ENCODE assay signal across 4 cellular contexts in genomic region chr17:22119016-22119415, GRCh38.
DNase-seq lines count a peak whose midpoint lies in the region; ATAC-seq, FAIRE-seq and TF ChIP-seq lines count a peak whose summit lies in the region.
"Not testable (repeated sequence)": the region's sequence is repeated elsewhere in the genome, so short reads cannot be mapped to it uniquely, and the experiment has no call there.

No MANE protein-coding gene starts in this region.

- not testable (repeated sequence) for H3K18ac ChIP-seq in H1 (ENCODE audit: extremely low read depth, low read length)

- not testable (repeated sequence) for H3K36me3 Mint-ChIP-seq in GM23338 (ENCODE audit: low read depth)

- H3K27ac Mint-ChIP-seq in GM23338 = peak overlapping the region; percentile 78

- peak overlapping the region; percentile 28; the same call in 1 of the 2 replicates for H2BK20ac ChIP-seq in H1 (ENCODE audit: low read length)

- not testable (repeated sequence) for H2BK120ac ChIP-seq in H1 (replicated peaks; ENCODE audit: low read depth, low read length)

- 0 out of 2 replicates have a peak overlapping the region, but pooled peaks have one; percentile 45 for H2AK5ac ChIP-seq in H1 (ENCODE audit: low read depth, low read length)

- H3K56ac ChIP-seq in H1 (replicated peaks; ENCODE audit: insufficient read length, low read depth, low read length) = not testable (repeated sequence)

- not testable (repeated sequence) for H3K9me3 ChIP-seq in H1 (ENCODE audit: insufficient read depth in 2 of 2, low read depth in 1 of 2, low read length in 1 of 2); iPS-20b (ENCODE audit: insufficient read depth, low read depth, low read length)

- H3K23me2 ChIP-seq in H1 (ENCODE audit: low read depth, low read length) = not testable (repeated sequence)

- H4K5ac ChIP-seq in H1 (ENCODE audit: insufficient read length, low read depth, low read length) = not testable (repeated sequence)

- H3K9ac ChIP-seq in H1 (replicated peaks in 1 of 4; ENCODE audit: extremely low read depth in 1 of 4, low read depth in 3 of 4, low read length in 3 of 4); iPS-20b (ENCODE audit: low read depth, low read length): not testable (repeated sequence)

- H3F3A ChIP-seq in GM23338 (replicated peaks; ENCODE audit: low read depth) = not testable (repeated sequence)

- H4K20me1 ChIP-seq in GM23338 (replicated peaks; ENCODE audit: insufficient read depth); H1 (replicated peaks in 1 of 2; ENCODE audit: control insufficient read depth in 1 of 2, insufficient read depth in 2 of 2, low read length in 2 of 2): not testable (repeated sequence)

- H3K4me1 Mint-ChIP-seq in GM23338 = peaks cover 49% of the 10 kb centered on the region

- H3K79me2 ChIP-seq in GM23338 (replicated peaks; ENCODE audit: insufficient read depth); H1 (ENCODE audit: control insufficient read depth in 1 of 2, insufficient read depth in 2 of 2, low read length in 2 of 2): not testable (repeated sequence)

- H2AFZ ChIP-seq in GM23338; H1 (ENCODE audit: low read length): not testable (repeated sequence)

- H4K91ac ChIP-seq in H1 (replicated peaks; ENCODE audit: insufficient read length, low read length) = not testable (repeated sequence)

- CTCF ChIA-PET in H1 (lab: Charles Lee; ENCODE audit: partially characterized antibody) = not testable (repeated sequence)

- H3K9me3 Mint-ChIP-seq in GM23338 = not testable (repeated sequence)

- H3K4me1 ChIP-seq in GM23338 (ENCODE audit: insufficient read depth) (peaks cover 49% of the 10 kb centered on the region), iPS-20b (ENCODE audit: insufficient read depth, low read length) (peaks cover 26% of the 10 kb centered on the region)
- not testable (repeated sequence) for H3K4me1 ChIP-seq in H1 (replicated peaks in 1 of 4; ENCODE audit: control insufficient read depth in 3 of 4, insufficient read depth in 4 of 4, low read length in 3 of 4)

- not testable (repeated sequence) for H3K27me3 Mint-ChIP-seq in GM23338 (ENCODE audit: insufficient read depth, low read depth, poor library complexity)

- POLR2A ChIA-PET in H1 (lab: Charles Lee; ENCODE audit: partially characterized antibody) = not testable (repeated sequence)

- not testable (repeated sequence) for H3K4me3 Mint-ChIP-seq in GM23338

- H4K8ac ChIP-seq in H1 (ENCODE audit: extremely low read depth, insufficient read depth, low read length) = peak overlapping the region; percentile 51; the same call in 1 of the 2 replicates

- not testable (repeated sequence) for H3K27ac ChIP-seq in GM23338 (ENCODE audit: low read depth); H1 (ENCODE audit: low read depth, low read length)
- H3K27ac ChIP-seq in iPS-20b (ENCODE audit: low read length) = peak overlapping the region; percentile 24

- not testable (repeated sequence) for FAIRE-seq in H1 (lab: Jason Lieb, UNC)

- H3K79me1 ChIP-seq in H1 (ENCODE audit: low read depth, low read length) = not testable (repeated sequence)

- TF ChIP-seq RAD21 in H1 (IDR thresholded peaks at IDR 0.05 in 1 of 2, conservative IDR thresholded peaks at IDR 0.05 in 1 of 2; ENCODE audit: low read depth in 2 of 2, low read length in 2 of 2) = not testable (repeated sequence)

- DNase-seq in GM23338 (ENCODE audit: low spot score); H1 (ENCODE audit: low read depth in 1 of 2, low spot score in 2 of 2): not testable (repeated sequence)
- peak; percentile 83 for DNase-seq in cerebellar cortex (ENCODE audit: low spot score)

- not testable (repeated sequence) for ATAC-seq in GM23338

- not testable (repeated sequence) for H3K23ac ChIP-seq in H1 (ENCODE audit: insufficient read length)

- TF ChIP-seq EP300 in H1 (IDR thresholded peaks at IDR 0.05; ENCODE audit: borderline replicate concordance in 1 of 2, low read depth in 2 of 2, low read length in 2 of 2) = not testable (repeated sequence)

- H3K4ac ChIP-seq in H1 (replicated peaks; ENCODE audit: insufficient read length, low read depth, low read length) = not testable (repeated sequence)

- H3K4me2 ChIP-seq in GM23338; H1 (ENCODE audit: insufficient read depth in 1 of 2, low read depth in 2 of 2, low read length in 2 of 2): not testable (repeated sequence)

- 91% methylated on average over 7 of the region's 7 CpGs; no CpG with 5 or more reads in 1 of the 2 experiments for WGBS in H1 (ENCODE audit: extremely low coverage in 1 of 2, insufficient coverage in 1 of 2, insufficient read length in 1 of 2, insufficient replicate concordance in 2 of 2, low coverage in 1 of 2, low lambda C conversion rate in 2 of 2, missing lambda C conversion rate in 1 of 2), 2 experiments

- H3K27me3 ChIP-seq in GM23338 (ENCODE audit: insufficient read depth); H1 (replicated peaks in 1 of 4; ENCODE audit: control insufficient read depth in 3 of 4, extremely low read depth in 1 of 4, insufficient read depth in 3 of 4, low read length in 3 of 4); iPS-20b (ENCODE audit: insufficient read depth, low read length): not testable (repeated sequence)

- TF ChIP-seq POLR2A in H1 (IDR thresholded peaks at IDR 0.05; ENCODE audit: control extremely low read depth in 1 of 2, low read depth in 2 of 2, low read length in 2 of 2) = not testable (repeated sequence)

- not testable (repeated sequence) for H3K4me3 ChIP-seq in GM23338; H1 (ENCODE audit: extremely low read depth in 1 of 4, insufficient read depth in 2 of 4, low read depth in 3 of 4, low read length in 4 of 4); iPS-20b (ENCODE audit: low read length)

- not testable (repeated sequence) for H2BK15ac ChIP-seq in H1 (ENCODE audit: low read length)

- H3K36me3 ChIP-seq in GM23338 (ENCODE audit: insufficient read depth); H1 (ENCODE audit: control insufficient read depth in 2 of 4, insufficient read depth in 4 of 4, low read length in 3 of 4); iPS-20b (ENCODE audit: insufficient read depth, low read depth, low read length): not testable (repeated sequence)

- not testable (repeated sequence) for TF ChIP-seq CTCF in GM23338 (conservative IDR thresholded peaks at IDR 0.05; ENCODE audit: low read depth in 2 of 2); H1 (IDR thresholded peaks at IDR 0.05; ENCODE audit: control extremely low read depth in 1 of 3, insufficient read depth in 1 of 3, low read depth in 1 of 3, low read length in 3 of 3)

- peak overlapping the region; percentile 95; the same call in 1 of the 2 replicates for H2BK12ac ChIP-seq in H1 (ENCODE audit: low read depth, low read length)

- not testable (repeated sequence) for H3K14ac ChIP-seq in H1 (ENCODE audit: insufficient read length)

- H3K9me2 ChIP-seq in GM23338 (ENCODE audit: insufficient read depth) = not testable (repeated sequence)

- peak overlapping the region; percentile 77; the same call in 1 of the 2 replicates for H2BK5ac ChIP-seq in H1 (ENCODE audit: low read depth, low read length)
